26 cellular contexts compared by ENCODE assay signal in the genomic region with DNA sequence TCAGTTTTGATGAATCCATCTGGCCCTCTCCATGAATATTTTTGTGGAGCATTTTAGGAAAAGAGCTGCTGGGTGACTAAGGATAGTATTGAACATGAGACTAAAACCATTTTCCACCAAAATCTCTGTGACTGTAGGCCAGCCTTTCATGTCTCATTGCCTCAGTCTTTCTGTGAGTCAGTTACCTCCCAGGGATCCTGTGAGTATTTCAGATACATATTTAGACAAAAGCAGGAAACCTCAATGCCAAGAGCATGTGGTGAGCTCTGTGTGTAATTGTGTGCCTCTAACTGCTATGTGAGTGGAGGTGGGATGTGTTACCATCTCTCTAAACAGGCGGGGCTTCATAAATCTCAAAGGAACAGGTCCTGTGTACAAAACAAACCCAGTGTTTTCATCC.
"Had no signal": no experiment of that assay in that cellular context is flagged by ENCODE, and none has a peak within 500 bp of the region (broad histone marks: within the 10 kb centered on the region; RNA-seq: fewer than 3 reads in every experiment).

No MANE protein-coding gene starts in this region.

- H3K4me1 ChIP-seq: adrenal gland, heart left ventricle had no signal

- H3K27me3 ChIP-seq: adrenal gland, brain microvascular endothelial cell, dorsolateral prefrontal cortex, heart left ventricle had no signal

- H3K36me3 ChIP-seq: adrenal gland, brain microvascular endothelial cell, heart left ventricle had no signal

- H3K9me3 ChIP-seq: adrenal gland had no signal

- DNase-seq: activated CD4-positive, alpha-beta memory T cell treated with anti-CD3 and anti-CD28 coated beads for 36 hours; activated CD4-positive, alpha-beta T cell treated with anti-CD3 and anti-CD28 coated beads for 36 hours; activated CD4-positive, alpha-beta T cell treated with anti-CD3 and anti-CD28 coated beads, Interleukin-2, amount 10 ng/mL, durations not matched to agents 24 days and 14 days; activated CD4-positive, CD25-positive, alpha-beta regulatory T cell; activated CD4-positive, CD25-positive, alpha-beta regulatory T cell treated with anti-CD3 and anti-CD28 coated beads, Interleukin-2, amount 50 U/mL, for 72 hours; activated CD8-positive, alpha-beta memory T cell treated with anti-CD3 and anti-CD28 coated beads, Interleukin-2, amount 10 ng/mL, durations not matched to agents 7 days and 5 days; activated CD8-positive, alpha-beta memory T cell treated with anti-CD3 and anti-CD28 coated beads, Interleukin-2, amount 50 U/mL, for 4 hours; activated CD8-positive, alpha-beta T cell treated with anti-CD3 and anti-CD28 coated beads, Interleukin-2, amount 10 ng/mL, durations not matched to agents 7 days and 5 days; activated effector memory CD4-positive, alpha-beta T cell treated with anti-CD3 and anti-CD28 coated beads, Interleukin-2, amount 50 U/mL, for 16 hours; activated naive CD4-positive, alpha-beta T cell treated with anti-CD3 and anti-CD28 coated beads for 36 hours; activated naive CD8-positive, alpha-beta T cell treated with anti-CD3 and anti-CD28 coated beads for 36 hours; activated naive CD8-positive, alpha-beta T cell treated with anti-CD3 and anti-CD28 coated beads, Interleukin-2, amount 50 U/mL, for 24 hours; activated T-cell treated with anti-CD3 and anti-CD28 coated beads, Interleukin-2, amount 50 U/mL, for 1 hour; activated T-cell treated with anti-CD3 and anti-CD28 coated beads, Interleukin-2, amount 50 U/mL, for 48 hours; adrenal gland; aorta; brain microvascular endothelial cell; dorsolateral prefrontal cortex; effector memory CD4-positive, alpha-beta T cell; endodermal cell; foreskin fibroblast; glutamatergic neuron; heart left ventricle; T-helper 2 cell had no signal

- H3K4me3 ChIP-seq: adrenal gland, coronary artery, dorsolateral prefrontal cortex, heart left ventricle had no signal

- ATAC-seq: activated CD4-positive, alpha-beta T cell treated with anti-CD3 and anti-CD28 coated beads for 36 hours; activated CD8-positive, alpha-beta memory T cell treated with anti-CD3 and anti-CD28 coated beads, Interleukin-2, amount 10 ng/mL, durations not matched to agents 7 days and 5 days; activated CD8-positive, alpha-beta T cell treated with anti-CD3 and anti-CD28 coated beads, Interleukin-2, amount 10 ng/mL, durations not matched to agents 7 days and 5 days; activated naive CD8-positive, alpha-beta T cell treated with anti-CD3 and anti-CD28 coated beads, Interleukin-2, amount 50 U/mL, for 24 hours; esophagus mucosa; heart left ventricle had no signal

- H3K27ac ChIP-seq: adrenal gland, brain microvascular endothelial cell, coronary artery, dorsolateral prefrontal cortex, heart left ventricle had no signal
